8 cellular contexts compared by ENCODE assay signal in the genomic region with DNA sequence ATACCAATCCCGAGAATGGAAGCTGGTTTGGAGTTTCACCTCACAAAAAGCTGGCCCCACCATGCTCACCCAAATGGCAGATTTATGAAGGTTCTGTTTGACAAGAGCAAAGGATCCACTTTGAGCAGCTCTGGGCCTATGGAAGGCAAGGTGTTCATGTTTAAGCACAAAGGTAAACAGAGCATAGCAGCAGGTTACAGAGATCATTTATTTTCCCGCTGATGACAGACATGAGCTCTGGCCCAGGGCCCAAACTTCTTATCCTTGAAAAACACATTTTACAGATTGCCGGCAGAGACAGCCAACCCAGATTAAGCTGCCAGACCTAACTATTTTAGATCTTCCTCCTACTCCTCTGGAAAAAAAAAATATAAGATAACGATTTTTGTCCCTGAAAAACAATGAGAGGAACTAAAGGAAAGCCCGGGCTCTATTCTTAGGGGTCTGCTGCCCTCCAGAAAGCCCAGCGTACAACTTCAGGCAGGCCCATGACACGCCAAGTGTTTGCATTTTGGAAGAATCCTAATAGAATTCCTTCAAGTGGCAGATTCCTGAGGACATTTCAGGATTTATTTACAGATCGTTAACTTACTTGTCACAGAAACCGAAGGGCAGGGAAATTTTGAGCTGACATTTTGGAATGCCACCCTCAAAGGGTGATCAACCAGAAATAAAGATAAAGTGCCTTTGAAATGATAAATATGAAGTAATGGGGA. TPM values are rescaled to one million over a fixed set of nuclear protein-coding genes. Genes with fewer than 3 reads are reported as not detected.
A peak's percentile ranks its signal among the peaks of the same experiment; 100 is the strongest.
DNase-seq lines count a peak whose midpoint lies in the region; ATAC-seq and TF ChIP-seq lines count a peak whose summit lies in the region.

No MANE protein-coding gene starts in this region.

- peak; percentile 59 for DNase-seq in A673 (ENCODE audit: low spot score)
- DNase-seq in NCI-H69 (lab: John Stamatoyannopoulos, UW), result peak; percentile 94
- peak; percentile 70 for DNase-seq in colonic mucosa
- DNase-seq in EL, result no peak

- CTCF ChIA-PET in A673 (lab: Charles Lee), result interaction anchor here (1.0 to 1.1 kb wide), 2 partner anchors 82 to 93 kb away, joined by 5 to 8 read pairs; no protein-coding TSS in a partner anchor

- intact Hi-C loops in A673 (cut with micrococcal nuclease; ENCODE audit: unreplicated experiment) (no loop called here), colonic mucosa (cut with DNase I) (loop anchor here (5.0 kb wide), 1 partner anchor 40 kb away; the partner anchor contains the start of gene SYPL1)

- peak overlapping the region; percentile 80 for H2AFZ ChIP-seq in parathyroid adenoma

- H3K9me3 ChIP-seq in A673 (ENCODE audit: low read depth, low read length, poor library complexity, severe bottlenecking) (no peaks in the 10 kb centered on the region), colonic mucosa (no peaks in the 10 kb centered on the region), parathyroid adenoma (ENCODE audit: control insufficient read depth, low read length) (no peaks in the 10 kb centered on the region)

- TF ChIP-seq CTCF in A673 (conservative IDR thresholded peaks at IDR 0.05; ENCODE audit: low read depth, low read length) (no peak), colonic mucosa (IDR thresholded peaks at IDR 0.05) (no peak), parathyroid adenoma (IDR thresholded peaks at IDR 0.05) (no peak)

- H3K4me1 ChIP-seq in A673 (ENCODE audit: insufficient read depth, low read length, poor library complexity, severe bottlenecking) (peaks cover 44% of the 10 kb centered on the region), colonic mucosa (peaks cover 16% of the 10 kb centered on the region), parathyroid adenoma (peaks cover 73% of the 10 kb centered on the region)

- POLR2A ChIA-PET in A673 (lab: Charles Lee; ENCODE audit: low non-redundant PET), result interaction anchor here (0.6 to 0.7 kb wide), 3 partner anchors 11 to 56 kb away, joined by 3 to 6 read pairs (median 3); no protein-coding TSS in a partner anchor

- H3K9ac ChIP-seq in colonic mucosa (ENCODE audit: low read depth in 2 of 2, low read length in 2 of 2) (peak overlapping the region in 1 of 2 donors; percentile 5), parathyroid adenoma (no peak overlapping the region)

- no peaks in the 10 kb centered on the region for H3K36me3 ChIP-seq in A673 (ENCODE audit: insufficient read depth, low read length, poor library complexity, severe bottlenecking)
- H3K36me3 ChIP-seq in colonic mucosa, result no peaks in the 10 kb centered on the region
- H3K36me3 ChIP-seq in parathyroid adenoma (ENCODE audit: control insufficient read depth, insufficient read depth, low read length), result no peaks in the 10 kb centered on the region

- peak overlapping the region; percentile 54 for H3K4me2 ChIP-seq in parathyroid adenoma (ENCODE audit: low read length)

- H3K27ac ChIP-seq in A673 (ENCODE audit: low read depth, low read length, poor library complexity, severe bottlenecking) (peak overlapping the region; percentile 94), colonic mucosa (peak overlapping the region; percentile 91), parathyroid adenoma (peak overlapping the region; percentile 85)

- H3K27me3 ChIP-seq in A673 (replicated peaks; ENCODE audit: insufficient read depth, low read depth, low read length, poor library complexity) (no peaks in the 10 kb centered on the region), colonic mucosa (no peaks in the 10 kb centered on the region), parathyroid adenoma (ENCODE audit: control insufficient read depth, insufficient read depth, low read length) (no peaks in the 10 kb centered on the region)

- H3K79me2 ChIP-seq in parathyroid adenoma, result no peaks in the 10 kb centered on the region

- no peak overlapping the region for H3K4me3 ChIP-seq in A673 (ENCODE audit: low read depth, low read length, poor library complexity, severe bottlenecking)
- H3K4me3 ChIP-seq in colonic mucosa, result no peak overlapping the region
- H3K4me3 ChIP-seq in parathyroid adenoma (ENCODE audit: low read depth, low read length), result peak overlapping the region; percentile 23

- peak; percentile 5 for ATAC-seq in GM21723 (IDR thresholded peaks at IDR 0.05; ENCODE audit: unreplicated experiment)
- ATAC-seq in HG03139 (IDR thresholded peaks at IDR 0.05; ENCODE audit: unreplicated experiment), result no peak
- no peak for ATAC-seq in GM18517 (IDR thresholded peaks at IDR 0.05; ENCODE audit: unreplicated experiment)

- no TSS peak for BruUV-seq in A673 (replicated peaks; lab: Mats Ljungman, UMichigan)

RNA-seq across cellular contexts. Expression of gene SYPL1, which starts 40.0 kb away (rescaled TPM):
- total RNA-seq in A673 (2021) (64.4 and 76.4 TPM in 2 replicates), colonic mucosa (10 to 100 TPM; 89.0 to 94.0 TPM)
